In the genomic region with DNA sequence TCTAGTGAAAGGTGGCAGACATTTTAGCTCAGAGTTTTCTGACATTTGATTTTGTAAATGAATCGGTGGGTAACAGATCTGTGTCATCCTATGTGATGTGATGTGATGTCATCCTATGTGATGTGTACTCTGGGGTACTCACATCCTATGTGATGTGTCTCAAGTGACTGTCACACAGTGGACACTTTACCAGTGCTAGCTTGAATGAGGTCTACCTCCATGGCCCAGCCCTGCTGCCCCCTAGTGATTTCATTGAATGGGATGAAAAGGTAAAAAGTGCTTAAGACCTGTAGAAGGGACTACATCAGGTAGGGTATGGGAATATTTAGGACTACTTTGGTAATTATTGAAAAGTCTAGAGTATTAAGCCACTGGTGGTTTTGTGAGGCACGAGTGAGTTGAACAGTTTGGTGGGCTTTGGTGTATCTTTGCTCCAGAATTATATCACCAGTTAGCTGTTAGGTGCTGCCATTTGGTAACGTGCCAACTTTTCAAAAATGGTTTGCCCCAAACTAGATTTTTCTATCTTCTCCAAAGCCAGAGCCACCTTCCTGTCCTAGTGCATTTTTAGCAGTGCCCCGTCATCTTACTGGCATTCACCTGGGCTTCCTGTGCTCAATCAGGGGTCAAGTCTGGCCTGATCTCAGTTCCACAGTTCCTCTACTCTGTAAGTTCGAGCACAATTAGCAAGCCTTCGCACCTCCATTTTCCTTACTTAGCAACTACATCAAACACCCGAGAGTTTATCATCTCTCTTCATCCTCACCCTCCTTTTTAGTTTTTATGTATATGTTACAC, we compare ENCODE assay signal across 8 cellular contexts. TPM values are rescaled to one million over a fixed set of nuclear protein-coding genes. Genes with fewer than 3 reads are reported as not detected.
DNase-seq lines count a peak whose midpoint lies in the region; ATAC-seq and TF ChIP-seq lines count a peak whose summit lies in the region.

No MANE protein-coding gene starts in this region.

- peak overlapping the region in 8 of 9 donors; percentile 47 to 85 (median 66) for H3K27ac Mint-ChIP-seq in naive thymus-derived CD4-positive, alpha-beta T cell

- H3K4me3 Mint-ChIP-seq in naive thymus-derived CD4-positive, alpha-beta T cell, result peak overlapping the region; percentile 30 to 75 (median 59)

- DNase-seq in DND-41, result no peak
- DNase-seq in KBM-7, result peak; percentile 39
- no peak for DNase-seq in ascending aorta (ENCODE audit: low spot score in 2 of 2)
- DNase-seq in naive thymus-derived CD4-positive, alpha-beta T cell, result peak in 1 of 9 donors; percentile 22
- no peak for DNase-seq in suprapubic skin (ENCODE audit: low spot score in 2 of 2)
- DNase-seq in glomerular visceral epithelial cell (ENCODE audit: extremely low spot score), result no peak
- DNase-seq in stimulated activated naive CD4-positive, alpha-beta T cell treated with Interleukin-2 at 50 U/mL for 16 hours (lab: John Stamatoyannopoulos, UW), result no peak
- no peak for DNase-seq in tibial artery

- H3K9me3 Mint-ChIP-seq in naive thymus-derived CD4-positive, alpha-beta T cell, result no peaks in the 10 kb centered on the region

- no peak for TF ChIP-seq EP300 in suprapubic skin (IDR thresholded peaks at IDR 0.05)

- peaks cover 100% of the 10 kb centered on the region for H3K79me2 ChIP-seq in DND-41 (ENCODE audit: insufficient read depth, low read length)

- H3K36me3 ChIP-seq in DND-41 (ENCODE audit: insufficient read depth, low read length) (peaks cover 90% of the 10 kb centered on the region), ascending aorta (peaks cover 20 to 21% of the 10 kb centered on the region in 2 donors), suprapubic skin (peaks cover 19% of the 10 kb centered on the region), tibial artery (peaks cover 9 to 34% (median 11%) of the 10 kb centered on the region in 3 donors)
- peaks cover 10 to 24% (median 14%) of the 10 kb centered on the region in 3 experiments for H3K36me3 ChIP-seq in naive thymus-derived CD4-positive, alpha-beta T cell (ENCODE audit: control insufficient read depth in 2 of 3, insufficient read depth in 3 of 3, low read length in 3 of 3)

- H3K9me3 ChIP-seq in DND-41 (ENCODE audit: insufficient read depth, low read length, severe bottlenecking), result no peaks in the 10 kb centered on the region
- no peaks in the 10 kb centered on the region for H3K9me3 ChIP-seq in ascending aorta
- no peaks in the 10 kb centered on the region for H3K9me3 ChIP-seq in naive thymus-derived CD4-positive, alpha-beta T cell (ENCODE audit: control insufficient read depth in 2 of 3, low read length in 3 of 3)
- H3K9me3 ChIP-seq in suprapubic skin, result no peaks in the 10 kb centered on the region
- H3K9me3 ChIP-seq in tibial artery, result no peaks in the 10 kb centered on the region

- CTCF ChIA-PET in naive thymus-derived CD4-positive, alpha-beta T cell (lab: Charles Lee), result interaction anchor here (0.7 to 1.3 kb wide), 3 partner anchors 17 to 217 kb away, joined by 3 read pairs; no protein-coding TSS in a partner anchor

- WGBS in suprapubic skin, result 64% methylated on average over 7 of the region's 7 CpGs

- POLR2A ChIA-PET in naive thymus-derived CD4-positive, alpha-beta T cell (lab: Charles Lee), result interaction anchor here (0.7 to 3.4 kb wide), 3 partner anchors 10 to 840 kb away, joined by 3 to 32 read pairs (median 4); partner anchors contain the start of gene EIF4H

- H3K4me1 ChIP-seq in DND-41 (ENCODE audit: insufficient read depth, low read length), result peaks cover 30% of the 10 kb centered on the region
- H3K4me1 ChIP-seq in ascending aorta, result peaks cover 0 to 61% of the 10 kb centered on the region in 2 donors
- peaks cover 38 to 72% of the 10 kb centered on the region in 2 donors for H3K4me1 ChIP-seq in naive thymus-derived CD4-positive, alpha-beta T cell (ENCODE audit: control insufficient read depth in 2 of 2, insufficient read depth in 2 of 2, low read length in 2 of 2)
- peaks cover 81% of the 10 kb centered on the region for H3K4me1 ChIP-seq in suprapubic skin
- peaks cover 0 to 100% (median 71%) of the 10 kb centered on the region in 4 donors for H3K4me1 ChIP-seq in tibial artery

- H3K27me3 ChIP-seq in DND-41 (ENCODE audit: insufficient read depth, low read length, poor library complexity) (no peaks in the 10 kb centered on the region), ascending aorta (no peaks in the 10 kb centered on the region), suprapubic skin (no peaks in the 10 kb centered on the region), tibial artery (no peaks in the 10 kb centered on the region)
- no peaks in the 10 kb centered on the region for H3K27me3 ChIP-seq in naive thymus-derived CD4-positive, alpha-beta T cell (ENCODE audit: control insufficient read depth in 2 of 2, insufficient read depth in 2 of 2, low read length in 2 of 2)

- H3K4me3 ChIP-seq in DND-41 (ENCODE audit: low read depth in 1 of 2, low read length in 2 of 2) (no peak overlapping the region), ascending aorta (no peak overlapping the region), suprapubic skin (no peak overlapping the region), tibial artery (no peak overlapping the region)
- no peak overlapping the region for H3K4me3 ChIP-seq in naive thymus-derived CD4-positive, alpha-beta T cell (ENCODE audit: low read length)

- peaks cover 72 to 98% (median 91%) of the 10 kb centered on the region in 7 donors for H3K4me1 Mint-ChIP-seq in naive thymus-derived CD4-positive, alpha-beta T cell

- no peaks in the 10 kb centered on the region for H3K27me3 Mint-ChIP-seq in naive thymus-derived CD4-positive, alpha-beta T cell

- H3K9ac ChIP-seq in DND-41 (ENCODE audit: low read depth, low read length), result no peak overlapping the region

- peak; percentile 39 for ATAC-seq in DND-41 (ENCODE audit: insufficient read depth, low read depth)
- ATAC-seq in naive thymus-derived CD4-positive, alpha-beta T cell, result peak; percentile 68

- no peak overlapping the region for H3K4me2 ChIP-seq in DND-41 (ENCODE audit: insufficient read depth, low read length)

- H3K27ac ChIP-seq in DND-41 (ENCODE audit: low read length), result no peak overlapping the region
- peak overlapping the region; percentile 10 to 23 for H3K27ac ChIP-seq in ascending aorta
- H3K27ac ChIP-seq in naive thymus-derived CD4-positive, alpha-beta T cell (ENCODE audit: low read depth, low read length), result peak overlapping the region; percentile 36
- H3K27ac ChIP-seq in suprapubic skin, result no peak overlapping the region
- no peak overlapping the region for H3K27ac ChIP-seq in tibial artery

- TF ChIP-seq POLR2A in suprapubic skin (IDR thresholded peaks at IDR 0.05), result no peak

- H3K36me3 Mint-ChIP-seq in naive thymus-derived CD4-positive, alpha-beta T cell, result peaks cover 8 to 42% (median 13%) of the 10 kb centered on the region in 5 donors

- intact Hi-C loops in ascending aorta (cut with DNase I) (no loop called here), tibial artery (cut with DNase I; ENCODE audit: low total_unique reads) (no loop called here)
- intact Hi-C loops in naive thymus-derived CD4-positive, alpha-beta T cell (cut with micrococcal nuclease), result loop anchor here (1.0 to 2.0 kb wide), 3 partner anchors 10 to 116 kb away; partner anchors contain the start of gene EIF4H (in 2 of the 2)

- in situ Hi-C loops in KBM-7 (cut with MboI; ENCODE audit: low pct_unique_long_range_greater_than_20kb, low sequenced_read_pairs), result loop anchor here (25.0 kb wide), 2 partner anchors 122 to 322 kb away; partner anchors contain the start of gene TMEM270

- peaks cover 99% of the 10 kb centered on the region for H4K20me1 ChIP-seq in DND-41 (ENCODE audit: insufficient read depth, low read length)

- no peak overlapping the region for H2AFZ ChIP-seq in DND-41 (ENCODE audit: low read depth, low read length)

- peak; percentile 38 for TF ChIP-seq CTCF in DND-41 (IDR thresholded peaks at IDR 0.05; ENCODE audit: borderline replicate concordance, extremely low read depth, low read length, poor library complexity, severe bottlenecking)
- TF ChIP-seq CTCF in ascending aorta (IDR thresholded peaks at IDR 0.05), result peak in 1 of 3 experiments; percentile 20
- no peak for TF ChIP-seq CTCF in suprapubic skin (IDR thresholded peaks at IDR 0.05)
- no peak for TF ChIP-seq CTCF in tibial artery (IDR thresholded peaks at IDR 0.05)

RNA-seq across cellular contexts. Expression of gene EIF4H, which starts 9.7 kb away (rescaled TPM):
- total RNA-seq in ascending aorta, result 150 TPM
- 100 to 1,000 TPM; 163 to 284 (median 223) TPM for total RNA-seq in naive thymus-derived CD4-positive, alpha-beta T cell
- polyA plus RNA-seq in naive thymus-derived CD4-positive, alpha-beta T cell, result 100 to 1,000 TPM; 256 to 280 TPM
- 100 to 1,000 TPM; 201 to 289 (median 243) TPM for total RNA-seq in suprapubic skin

RNA-seq across cellular contexts. Expression of gene LAT2, which starts 26.0 kb away (rescaled TPM):
- total RNA-seq in ascending aorta (1.5 TPM), suprapubic skin (1 to 10 TPM in 3 of 4 donors, under 1 TPM in 1; 0.57 to 4.3 (median 1.6) TPM)
- total RNA-seq in naive thymus-derived CD4-positive, alpha-beta T cell, result 10 to 100 TPM in 3 of 5 experiments, 1 to 10 TPM in 2; 2.6 to 67.0 (median 10.5) TPM
- polyA plus RNA-seq in naive thymus-derived CD4-positive, alpha-beta T cell, result 1 to 10 TPM in 1 of 2 donors, under 1 TPM in 1; 0.69 to 1.5 TPM

Comparison
In these comparisons a context has a peak if more than half of its experiments do, and no peak if none do; other contexts are left out.
1. H3K27ac ChIP-seq: peak in ascending aorta (2 of 2) and naive thymus-derived CD4-positive, alpha-beta T cell (single experiment); none in DND-41 (single experiment), suprapubic skin (single experiment) and tibial artery (0 of 2).
2. intact Hi-C loops: an anchor here in naive thymus-derived CD4-positive, alpha-beta T cell (1.0 to 2.0 kb wide); none called in ascending aorta and tibial artery.